1 cellular context compared by ENCODE assay signal in genomic region chrX:1244164-1245076, GRCh38.
A peak's percentile ranks its signal among the peaks of the same experiment; 100 is the strongest.
TF ChIP-seq lines count a peak whose summit lies in the region.

No MANE protein-coding gene starts in this region.

TF ChIP-seq in HCT116, 20 proteins besides CTCF, POLR2A, EP300 and RAD21 (continued from another document):
- TF ChIP-seq ZBTB33 (IDR thresholded peaks at IDR 0.05; ENCODE audit: extremely low read depth, insufficient replicate concordance, low read length): no peak
- no peak for TF ChIP-seq SIN3A (IDR thresholded peaks at IDR 0.05; ENCODE audit: low read depth)
- TF ChIP-seq TCF7L2 (IDR thresholded peaks at IDR 0.05; ENCODE audit: borderline replicate concordance, extremely low read depth, insufficient read depth, insufficient read length): peak; percentile 84
- no peak for TF ChIP-seq ZNF274 (IDR thresholded peaks at IDR 0.05; ENCODE audit: low read depth, low read length)
- TF ChIP-seq CBX3 (IDR thresholded peaks at IDR 0.05; ENCODE audit: low read depth): no peak
- no peak for TF ChIP-seq ELF1 (IDR thresholded peaks at IDR 0.05; ENCODE audit: borderline replicate concordance, low read depth)
